Comparison of ENCODE assay signal across 12 cellular contexts in genomic region chr16:49850558-49851467, GRCh38. TPM values are rescaled to one million over a fixed set of nuclear protein-coding genes. Genes with fewer than 3 reads are reported as not detected.
"Had no signal": no experiment of that assay in that cellular context is flagged by ENCODE, and none has a peak within 500 bp of the region (broad histone marks: within the 10 kb centered on the region; RNA-seq: fewer than 3 reads in every experiment).

No MANE protein-coding gene starts in this region.

- H3K36me3 ChIP-seq: adrenal gland, pancreas had no signal

- H3K27me3 ChIP-seq: adrenal gland, body of pancreas, pancreas had no signal

- H3K27ac ChIP-seq: adrenal gland, body of pancreas, pancreas had no signal

- FAIRE-seq: islet of Langerhans, pancreas had no signal

- H3K9me3 ChIP-seq: adrenal gland, body of pancreas, pancreas had no signal

- H3K4me1 ChIP-seq: pancreas had no signal

- H3K4me3 ChIP-seq: adrenal gland, body of pancreas, pancreas had no signal

- DNase-seq: activated CD4-positive, alpha-beta T cell treated with anti-CD3 and anti-CD28 coated beads, Interleukin-2, amount 10 ng/mL, durations not matched to agents 24 days and 14 days; activated naive CD4-positive, alpha-beta T cell treated with anti-CD3 and anti-CD28 coated beads, Interleukin-2, amount 10 ng/mL, durations not matched to agents 7 days and 5 days; adrenal gland; body of pancreas; cerebellar nuclear complex; pancreas; stimulated activated CD4-positive, alpha-beta T cell treated with anti-CD3 and anti-CD28 coated beads, Interleukin-15, amount 100 ng/mL, for 24 hours; stimulated activated CD4-positive, alpha-beta T cell treated with anti-CD3 and anti-CD28 coated beads, Interleukin-4, amount 100 ng/mL, for 24 hours; T-helper 17 cell had no signal

RNA-seq across cellular contexts. Expression of gene ZNF423, which starts 5.1 kb away (rescaled TPM):
- total RNA-seq: activated CD4-positive, alpha-beta T cell treated with anti-CD3 and anti-CD28 coated beads, Interleukin-2, amount 10 ng/mL, durations not matched to agents 24 days and 14 days; activated T-helper 17 cell treated with anti-CD3 and anti-CD28 coated beads, Interleukin-2, amount 50 U/mL, for 72 hours; natural killer cell treated with Interleukin-12 subunit alpha and Interleukin-12 subunit beta and Interleukin-15 and Interleukin-18, amount 100 ng/mL, for 72 hours; T-helper 17 cell had no signal
